Comparison of ENCODE assay signal across 19 cellular contexts in genomic region chr15:67382723-67383122, GRCh38.
"Had no signal": no experiment of that assay in that cellular context is flagged by ENCODE, and none has a peak within 500 bp of the region (broad histone marks: within the 10 kb centered on the region; RNA-seq: fewer than 3 reads in every experiment).

No MANE protein-coding gene starts in this region.

- FAIRE-seq: RCC 7860 had no signal

- H3K9me3 ChIP-seq: SJSA1 had no signal

- H3K4me3 ChIP-seq: SJSA1, SK-N-MC had no signal

- DNase-seq: Karpas-422, KG1, MM.1S, NCI-H1092 treated with DMSO at 0.1 percent for 48 hours, NCI-H1436, NCI-H187, NCI-H2029, NCI-H2081 treated with DMSO at 0.1 percent for 48 hours, NCI-H2171, NCI-H524, NCI-H526 treated with DMSO at 0.1 percent for 48 hours, NCI-H748 treated with DMSO at 0.1 percent for 48 hours, Right ventricle myocardium superior, RPMI8226, SIG-M5 had no signal

- H3K4me1 ChIP-seq: SJSA1 had no signal

- H3K27ac ChIP-seq: HL-60, SJSA1, SK-N-MC had no signal

- H3K36me3 ChIP-seq: SJSA1 had no signal
